ENCODE assay signal across 1 cellular context in the genomic region with DNA sequence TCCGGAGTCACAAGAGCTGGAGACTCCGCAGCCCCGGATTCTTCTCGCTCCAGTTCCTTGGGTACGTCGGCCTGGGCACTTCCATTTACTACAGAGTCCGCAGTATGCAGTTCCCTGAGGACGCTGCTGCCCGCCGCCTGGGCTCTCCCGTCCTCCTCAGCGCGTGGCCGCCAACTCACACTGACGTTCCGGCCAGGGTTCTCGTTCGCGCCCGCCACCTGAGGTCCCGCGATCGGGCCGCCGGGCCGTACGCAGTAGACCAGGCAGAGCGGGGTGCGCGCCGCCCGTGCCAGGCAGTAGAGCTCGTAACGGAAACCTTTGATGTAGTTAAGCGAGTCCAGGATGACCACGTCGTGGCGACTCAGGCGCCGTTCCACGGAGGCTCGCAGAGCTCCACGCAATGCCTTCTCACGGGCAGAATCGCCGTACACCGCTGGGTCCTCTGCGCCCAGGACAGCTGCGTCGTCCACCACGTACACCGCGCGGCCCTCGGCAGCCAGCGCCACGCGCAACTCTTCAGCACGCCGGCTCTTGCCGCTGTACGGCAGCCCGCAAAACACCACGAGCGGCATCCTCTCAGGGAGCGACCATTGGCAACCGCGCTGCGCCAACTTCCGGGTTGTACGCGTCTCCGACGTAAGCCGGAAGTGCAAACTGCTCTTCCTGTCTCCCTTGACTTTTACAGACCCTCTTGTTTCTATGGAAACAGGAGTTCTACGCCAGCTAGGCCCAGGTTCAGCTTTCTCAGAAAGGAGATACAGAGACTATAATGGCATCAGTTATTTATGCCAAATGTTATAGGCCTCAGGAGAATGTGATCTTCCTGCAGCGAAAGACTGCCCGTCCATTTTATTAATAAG.
A peak's percentile ranks its signal among the peaks of the same experiment; 100 is the strongest.
TF ChIP-seq lines count a peak whose summit lies in the region.

A gene with protein sequence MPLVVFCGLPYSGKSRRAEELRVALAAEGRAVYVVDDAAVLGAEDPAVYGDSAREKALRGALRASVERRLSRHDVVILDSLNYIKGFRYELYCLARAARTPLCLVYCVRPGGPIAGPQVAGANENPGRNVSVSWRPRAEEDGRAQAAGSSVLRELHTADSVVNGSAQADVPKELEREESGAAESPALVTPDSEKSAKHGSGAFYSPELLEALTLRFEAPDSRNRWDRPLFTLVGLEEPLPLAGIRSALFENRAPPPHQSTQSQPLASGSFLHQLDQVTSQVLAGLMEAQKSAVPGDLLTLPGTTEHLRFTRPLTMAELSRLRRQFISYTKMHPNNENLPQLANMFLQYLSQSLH (minus strand): TSS at position 621 of the 860 bp plus-strand sequence. CDS start 49 bp downstream, at position 572.

TF ChIP-seq in GM12878, 131 proteins besides CTCF, POLR2A, EP300 and RAD21 (continued from another document and continues in another):
- TF ChIP-seq, protein P1, sequence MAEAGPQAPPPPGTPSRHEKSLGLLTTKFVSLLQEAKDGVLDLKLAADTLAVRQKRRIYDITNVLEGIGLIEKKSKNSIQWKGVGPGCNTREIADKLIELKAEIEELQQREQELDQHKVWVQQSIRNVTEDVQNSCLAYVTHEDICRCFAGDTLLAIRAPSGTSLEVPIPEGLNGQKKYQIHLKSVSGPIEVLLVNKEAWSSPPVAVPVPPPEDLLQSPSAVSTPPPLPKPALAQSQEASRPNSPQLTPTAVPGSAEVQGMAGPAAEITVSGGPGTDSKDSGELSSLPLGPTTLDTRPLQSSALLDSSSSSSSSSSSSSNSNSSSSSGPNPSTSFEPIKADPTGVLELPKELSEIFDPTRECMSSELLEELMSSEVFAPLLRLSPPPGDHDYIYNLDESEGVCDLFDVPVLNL (IDR thresholded peaks at IDR 0.05; ENCODE audit: low read depth, low read length) = no peak
- TF ChIP-seq, protein P2, sequence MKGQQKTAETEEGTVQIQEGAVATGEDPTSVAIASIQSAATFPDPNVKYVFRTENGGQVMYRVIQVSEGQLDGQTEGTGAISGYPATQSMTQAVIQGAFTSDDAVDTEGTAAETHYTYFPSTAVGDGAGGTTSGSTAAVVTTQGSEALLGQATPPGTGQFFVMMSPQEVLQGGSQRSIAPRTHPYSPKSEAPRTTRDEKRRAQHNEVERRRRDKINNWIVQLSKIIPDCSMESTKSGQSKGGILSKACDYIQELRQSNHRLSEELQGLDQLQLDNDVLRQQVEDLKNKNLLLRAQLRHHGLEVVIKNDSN (IDR thresholded peaks at IDR 0.05; ENCODE audit: borderline replicate concordance, extremely low read length, insufficient read depth, low read depth, low read length) = no peak
- TF ChIP-seq STAT1 (conservative IDR thresholded peaks at IDR 0.05) (no peak), SIX5 (IDR thresholded peaks at IDR 0.05; ENCODE audit: low read depth, low read length, severe bottlenecking) (peak; percentile 45), ZNF217 (IDR thresholded peaks at IDR 0.05) (no peak), NRF1 (conservative IDR thresholded peaks at IDR 0.05; ENCODE audit: low read depth, low read length) (no peak), EED (IDR thresholded peaks at IDR 0.05; ENCODE audit: low read depth) (no peak), SP1 (IDR thresholded peaks at IDR 0.05; ENCODE audit: low read depth, low read length) (no peak), RELA (IDR thresholded peaks at IDR 0.05; ENCODE audit: borderline replicate concordance, partially characterized antibody) (no peak), EZH2 (IDR thresholded peaks at IDR 0.05; ENCODE audit: borderline replicate concordance, control insufficient read depth, low read depth, low read length) (no peak), PAX8 (IDR thresholded peaks at IDR 0.05) (no peak), NBN (IDR thresholded peaks at IDR 0.05) (0 out of 2 replicates have a peak, but pooled peaks have one; percentile 13), TBL1XR1 (IDR thresholded peaks at IDR 0.05; ENCODE audit: low read depth, low read length) (no peak), SREBF1 (IDR thresholded peaks at IDR 0.05; ENCODE audit: low read length) (no peak), WRNIP1 (IDR thresholded peaks at IDR 0.05; ENCODE audit: borderline replicate concordance, low read depth, low read length) (no peak), YBX1 (IDR thresholded peaks at IDR 0.05) (no peak), RFX5 (IDR thresholded peaks at IDR 0.05; ENCODE audit: low read depth, low read length) (no peak), KLF5 (IDR thresholded peaks at IDR 0.05; ENCODE audit: partially characterized antibody) (peak; percentile 76), ZSCAN29 (IDR thresholded peaks at IDR 0.05) (no peak), RAD51 (IDR thresholded peaks at IDR 0.05) (no peak), MYB (IDR thresholded peaks at IDR 0.05; ENCODE audit: borderline replicate concordance, low read depth, low read length) (no peak), MTA3 (IDR thresholded peaks at IDR 0.05; ENCODE audit: borderline replicate concordance, low read length) (no peak), SMAD1 (IDR thresholded peaks at IDR 0.05; ENCODE audit: low read depth, partially characterized antibody) (no peak), CHD4 (IDR thresholded peaks at IDR 0.05) (no peak), NR2F1 (conservative IDR thresholded peaks at IDR 0.05) (no peak; the same call in 1 of the 2 replicates), ETV6 (conservative IDR thresholded peaks at IDR 0.05 in 1 of 2, IDR thresholded peaks at IDR 0.05 in 1 of 2; ENCODE audit: borderline replicate concordance in 1 of 2, low read depth in 1 of 2) (peak in 1 of 2 experiments; percentile 69; a peak in 1 of 4 replicates), NR2C1 (IDR thresholded peaks at IDR 0.05) (peak; percentile 85), SUPT20H (IDR thresholded peaks at IDR 0.05; ENCODE audit: borderline replicate concordance, control insufficient read depth, low read depth, low read length) (no peak), ESRRA (IDR thresholded peaks at IDR 0.05; ENCODE audit: low read length) (no peak)
- TF ChIP-seq, protein P3, sequence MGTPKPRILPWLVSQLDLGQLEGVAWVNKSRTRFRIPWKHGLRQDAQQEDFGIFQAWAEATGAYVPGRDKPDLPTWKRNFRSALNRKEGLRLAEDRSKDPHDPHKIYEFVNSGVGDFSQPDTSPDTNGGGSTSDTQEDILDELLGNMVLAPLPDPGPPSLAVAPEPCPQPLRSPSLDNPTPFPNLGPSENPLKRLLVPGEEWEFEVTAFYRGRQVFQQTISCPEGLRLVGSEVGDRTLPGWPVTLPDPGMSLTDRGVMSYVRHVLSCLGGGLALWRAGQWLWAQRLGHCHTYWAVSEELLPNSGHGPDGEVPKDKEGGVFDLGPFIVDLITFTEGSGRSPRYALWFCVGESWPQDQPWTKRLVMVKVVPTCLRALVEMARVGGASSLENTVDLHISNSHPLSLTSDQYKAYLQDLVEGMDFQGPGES (IDR thresholded peaks at IDR 0.05) = no peak
- TF ChIP-seq, protein P4, sequence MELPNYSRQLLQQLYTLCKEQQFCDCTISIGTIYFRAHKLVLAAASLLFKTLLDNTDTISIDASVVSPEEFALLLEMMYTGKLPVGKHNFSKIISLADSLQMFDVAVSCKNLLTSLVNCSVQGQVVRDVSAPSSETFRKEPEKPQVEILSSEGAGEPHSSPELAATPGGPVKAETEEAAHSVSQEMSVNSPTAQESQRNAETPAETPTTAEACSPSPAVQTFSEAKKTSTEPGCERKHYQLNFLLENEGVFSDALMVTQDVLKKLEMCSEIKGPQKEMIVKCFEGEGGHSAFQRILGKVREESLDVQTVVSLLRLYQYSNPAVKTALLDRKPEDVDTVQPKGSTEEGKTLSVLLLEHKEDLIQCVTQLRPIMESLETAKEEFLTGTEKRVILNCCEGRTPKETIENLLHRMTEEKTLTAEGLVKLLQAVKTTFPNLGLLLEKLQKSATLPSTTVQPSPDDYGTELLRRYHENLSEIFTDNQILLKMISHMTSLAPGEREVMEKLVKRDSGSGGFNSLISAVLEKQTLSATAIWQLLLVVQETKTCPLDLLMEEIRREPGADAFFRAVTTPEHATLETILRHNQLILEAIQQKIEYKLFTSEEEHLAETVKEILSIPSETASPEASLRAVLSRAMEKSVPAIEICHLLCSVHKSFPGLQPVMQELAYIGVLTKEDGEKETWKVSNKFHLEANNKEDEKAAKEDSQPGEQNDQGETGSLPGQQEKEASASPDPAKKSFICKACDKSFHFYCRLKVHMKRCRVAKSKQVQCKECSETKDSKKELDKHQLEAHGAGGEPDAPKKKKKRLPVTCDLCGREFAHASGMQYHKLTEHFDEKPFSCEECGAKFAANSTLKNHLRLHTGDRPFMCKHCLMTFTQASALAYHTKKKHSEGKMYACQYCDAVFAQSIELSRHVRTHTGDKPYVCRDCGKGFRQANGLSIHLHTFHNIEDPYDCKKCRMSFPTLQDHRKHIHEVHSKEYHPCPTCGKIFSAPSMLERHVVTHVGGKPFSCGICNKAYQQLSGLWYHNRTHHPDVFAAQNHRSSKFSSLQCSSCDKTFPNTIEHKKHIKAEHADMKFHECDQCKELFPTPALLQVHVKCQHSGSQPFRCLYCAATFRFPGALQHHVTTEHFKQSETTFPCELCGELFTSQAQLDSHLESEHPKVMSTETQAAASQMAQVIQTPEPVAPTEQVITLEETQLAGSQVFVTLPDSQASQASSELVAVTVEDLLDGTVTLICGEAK (IDR thresholded peaks at IDR 0.05; ENCODE audit: borderline replicate concordance) = peak; percentile 92
- TF ChIP-seq, protein P5, sequence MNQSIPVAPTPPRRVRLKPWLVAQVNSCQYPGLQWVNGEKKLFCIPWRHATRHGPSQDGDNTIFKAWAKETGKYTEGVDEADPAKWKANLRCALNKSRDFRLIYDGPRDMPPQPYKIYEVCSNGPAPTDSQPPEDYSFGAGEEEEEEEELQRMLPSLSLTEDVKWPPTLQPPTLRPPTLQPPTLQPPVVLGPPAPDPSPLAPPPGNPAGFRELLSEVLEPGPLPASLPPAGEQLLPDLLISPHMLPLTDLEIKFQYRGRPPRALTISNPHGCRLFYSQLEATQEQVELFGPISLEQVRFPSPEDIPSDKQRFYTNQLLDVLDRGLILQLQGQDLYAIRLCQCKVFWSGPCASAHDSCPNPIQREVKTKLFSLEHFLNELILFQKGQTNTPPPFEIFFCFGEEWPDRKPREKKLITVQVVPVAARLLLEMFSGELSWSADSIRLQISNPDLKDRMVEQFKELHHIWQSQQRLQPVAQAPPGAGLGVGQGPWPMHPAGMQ (IDR thresholded peaks at IDR 0.05; ENCODE audit: borderline replicate concordance) = no peak
- TF ChIP-seq, protein P6, sequence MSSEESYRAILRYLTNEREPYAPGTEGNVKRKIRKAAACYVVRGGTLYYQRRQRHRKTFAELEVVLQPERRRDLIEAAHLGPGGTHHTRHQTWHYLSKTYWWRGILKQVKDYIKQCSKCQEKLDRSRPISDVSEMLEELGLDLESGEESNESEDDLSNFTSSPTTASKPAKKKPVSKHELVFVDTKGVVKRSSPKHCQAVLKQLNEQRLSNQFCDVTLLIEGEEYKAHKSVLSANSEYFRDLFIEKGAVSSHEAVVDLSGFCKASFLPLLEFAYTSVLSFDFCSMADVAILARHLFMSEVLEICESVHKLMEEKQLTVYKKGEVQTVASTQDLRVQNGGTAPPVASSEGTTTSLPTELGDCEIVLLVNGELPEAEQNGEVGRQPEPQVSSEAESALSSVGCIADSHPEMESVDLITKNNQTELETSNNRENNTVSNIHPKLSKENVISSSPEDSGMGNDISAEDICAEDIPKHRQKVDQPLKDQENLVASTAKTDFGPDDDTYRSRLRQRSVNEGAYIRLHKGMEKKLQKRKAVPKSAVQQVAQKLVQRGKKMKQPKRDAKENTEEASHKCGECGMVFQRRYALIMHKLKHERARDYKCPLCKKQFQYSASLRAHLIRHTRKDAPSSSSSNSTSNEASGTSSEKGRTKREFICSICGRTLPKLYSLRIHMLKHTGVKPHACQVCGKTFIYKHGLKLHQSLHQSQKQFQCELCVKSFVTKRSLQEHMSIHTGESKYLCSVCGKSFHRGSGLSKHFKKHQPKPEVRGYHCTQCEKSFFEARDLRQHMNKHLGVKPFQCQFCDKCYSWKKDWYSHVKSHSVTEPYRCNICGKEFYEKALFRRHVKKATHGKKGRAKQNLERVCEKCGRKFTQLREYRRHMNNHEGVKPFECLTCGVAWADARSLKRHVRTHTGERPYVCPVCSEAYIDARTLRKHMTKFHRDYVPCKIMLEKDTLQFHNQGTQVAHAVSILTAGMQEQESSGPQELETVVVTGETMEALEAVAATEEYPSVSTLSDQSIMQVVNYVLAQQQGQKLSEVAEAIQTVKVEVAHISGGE (CRISPR knock-in tag; IDR thresholded peaks at IDR 0.05) = no peak
- TF ChIP-seq, protein P7, sequence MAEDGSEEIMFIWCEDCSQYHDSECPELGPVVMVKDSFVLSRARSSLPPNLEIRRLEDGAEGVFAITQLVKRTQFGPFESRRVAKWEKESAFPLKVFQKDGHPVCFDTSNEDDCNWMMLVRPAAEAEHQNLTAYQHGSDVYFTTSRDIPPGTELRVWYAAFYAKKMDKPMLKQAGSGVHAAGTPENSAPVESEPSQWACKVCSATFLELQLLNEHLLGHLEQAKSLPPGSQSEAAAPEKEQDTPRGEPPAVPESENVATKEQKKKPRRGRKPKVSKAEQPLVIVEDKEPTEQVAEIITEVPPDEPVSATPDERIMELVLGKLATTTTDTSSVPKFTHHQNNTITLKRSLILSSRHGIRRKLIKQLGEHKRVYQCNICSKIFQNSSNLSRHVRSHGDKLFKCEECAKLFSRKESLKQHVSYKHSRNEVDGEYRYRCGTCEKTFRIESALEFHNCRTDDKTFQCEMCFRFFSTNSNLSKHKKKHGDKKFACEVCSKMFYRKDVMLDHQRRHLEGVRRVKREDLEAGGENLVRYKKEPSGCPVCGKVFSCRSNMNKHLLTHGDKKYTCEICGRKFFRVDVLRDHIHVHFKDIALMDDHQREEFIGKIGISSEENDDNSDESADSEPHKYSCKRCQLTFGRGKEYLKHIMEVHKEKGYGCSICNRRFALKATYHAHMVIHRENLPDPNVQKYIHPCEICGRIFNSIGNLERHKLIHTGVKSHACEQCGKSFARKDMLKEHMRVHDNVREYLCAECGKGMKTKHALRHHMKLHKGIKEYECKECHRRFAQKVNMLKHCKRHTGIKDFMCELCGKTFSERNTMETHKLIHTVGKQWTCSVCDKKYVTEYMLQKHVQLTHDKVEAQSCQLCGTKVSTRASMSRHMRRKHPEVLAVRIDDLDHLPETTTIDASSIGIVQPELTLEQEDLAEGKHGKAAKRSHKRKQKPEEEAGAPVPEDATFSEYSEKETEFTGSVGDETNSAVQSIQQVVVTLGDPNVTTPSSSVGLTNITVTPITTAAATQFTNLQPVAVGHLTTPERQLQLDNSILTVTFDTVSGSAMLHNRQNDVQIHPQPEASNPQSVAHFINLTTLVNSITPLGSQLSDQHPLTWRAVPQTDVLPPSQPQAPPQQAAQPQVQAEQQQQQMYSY (CRISPR knock-in tag; IDR thresholded peaks at IDR 0.05) = no peak
- TF ChIP-seq, protein P8, sequence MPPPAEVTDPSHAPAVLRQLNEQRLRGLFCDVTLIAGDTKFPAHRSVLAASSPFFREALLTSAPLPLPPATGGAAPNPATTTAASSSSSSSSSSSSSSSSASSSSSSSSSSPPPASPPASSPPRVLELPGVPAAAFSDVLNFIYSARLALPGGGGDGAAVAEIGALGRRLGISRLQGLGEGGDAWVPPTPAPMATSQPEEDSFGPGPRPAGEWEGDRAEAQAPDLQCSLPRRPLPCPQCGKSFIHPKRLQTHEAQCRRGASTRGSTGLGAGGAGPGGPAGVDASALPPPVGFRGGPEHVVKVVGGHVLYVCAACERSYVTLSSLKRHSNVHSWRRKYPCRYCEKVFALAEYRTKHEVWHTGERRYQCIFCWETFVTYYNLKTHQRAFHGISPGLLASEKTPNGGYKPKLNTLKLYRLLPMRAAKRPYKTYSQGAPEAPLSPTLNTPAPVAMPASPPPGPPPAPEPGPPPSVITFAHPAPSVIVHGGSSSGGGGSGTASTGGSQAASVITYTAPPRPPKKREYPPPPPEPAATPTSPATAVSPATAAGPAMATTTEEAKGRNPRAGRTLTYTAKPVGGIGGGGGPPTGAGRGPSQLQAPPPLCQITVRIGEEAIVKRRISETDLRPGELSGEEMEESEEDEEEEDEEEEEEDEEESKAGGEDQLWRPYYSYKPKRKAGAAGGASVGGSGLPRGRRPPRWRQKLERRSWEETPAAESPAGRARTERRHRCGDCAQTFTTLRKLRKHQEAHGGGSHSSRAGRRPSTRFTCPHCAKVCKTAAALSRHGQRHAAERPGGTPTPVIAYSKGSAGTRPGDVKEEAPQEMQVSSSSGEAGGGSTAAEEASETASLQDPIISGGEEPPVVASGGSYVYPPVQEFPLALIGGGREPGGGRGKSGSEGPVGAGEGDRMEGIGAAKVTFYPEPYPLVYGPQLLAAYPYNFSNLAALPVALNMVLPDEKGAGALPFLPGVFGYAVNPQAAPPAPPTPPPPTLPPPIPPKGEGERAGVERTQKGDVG (CRISPR knock-in tag; IDR thresholded peaks at IDR 0.05) = no peak
